17 cellular contexts compared by ENCODE assay signal in the genomic region with DNA sequence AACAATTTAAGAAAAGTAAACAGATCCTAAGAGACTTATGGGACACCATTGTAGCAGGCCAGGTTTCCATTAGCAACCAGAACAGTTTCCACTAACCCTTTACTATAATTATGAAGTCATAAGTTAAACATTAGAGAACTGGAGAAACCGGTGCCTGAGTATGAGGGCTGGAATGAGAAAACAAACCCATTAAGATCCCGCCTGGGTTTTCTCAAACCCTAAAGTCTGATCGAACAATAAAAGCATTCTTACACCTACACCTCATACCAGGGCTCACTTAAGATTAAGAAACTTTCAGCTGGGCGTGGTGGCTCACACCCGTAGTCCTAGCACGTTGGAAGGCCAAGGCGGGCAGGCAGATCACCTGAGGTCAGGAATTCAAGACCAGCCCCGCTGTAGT. TPM values are rescaled to one million over a fixed set of nuclear protein-coding genes. Genes with fewer than 3 reads are reported as not detected.
A peak's percentile ranks its signal among the peaks of the same experiment; 100 is the strongest.
DNase-seq lines count a peak whose midpoint lies in the region; ATAC-seq and TF ChIP-seq lines count a peak whose summit lies in the region.
"Had no signal": no experiment of that assay in that cellular context is flagged by ENCODE, and none has a peak within 500 bp of the region (broad histone marks: within the 10 kb centered on the region; RNA-seq: fewer than 3 reads in every experiment).

No MANE protein-coding gene starts in this region.

- H3K27ac Mint-ChIP-seq in progenitor cell of endocrine pancreas: peak overlapping the region; percentile 98
- no peak overlapping the region for H3K27ac Mint-ChIP-seq in activated naive CD4-positive, alpha-beta T cell treated with anti-CD3 and anti-CD28 coated beads, Interleukin-2, amount 50 U/mL, for 72 hours
- H3K27ac Mint-ChIP-seq: activated naive CD4-positive, alpha-beta T cell treated with anti-CD3 and anti-CD28 coated beads, Interleukin-2, amount 10 ng/mL, durations not matched to agents 7 days and 5 days had no signal

- TF ChIP-seq CTCF in VCaP (conservative IDR thresholded peaks at IDR 0.05) (no peak), progenitor cell of endocrine pancreas (IDR thresholded peaks at IDR 0.05; ENCODE audit: unreplicated experiment) (no peak), GM13977 (IDR thresholded peaks at IDR 0.05; ENCODE audit: extremely low read depth, insufficient read depth, missing control alignments) (no peak)

- ATAC-seq in activated naive CD4-positive, alpha-beta T cell treated with anti-CD3 and anti-CD28 coated beads, Interleukin-2, amount 50 U/mL, for 72 hours: no peak

- DNase-seq in EH (ENCODE audit: low read depth) (peak; percentile 16), islet precursor cell (peak; percentile 84), progenitor cell of endocrine pancreas (ENCODE audit: low spot score, unreplicated experiment) (no peak), GM13977 (ENCODE audit: low spot score) (no peak), NOMO-1 treated with DMSO at 0.1 percent for 48 hours (lab: John Stamatoyannopoulos, UW; ENCODE audit: unreplicated experiment) (no peak)
- DNase-seq in activated effector memory CD4-positive, alpha-beta T cell treated with anti-CD3 and anti-CD28 coated beads, Interleukin-2, amount 50 U/mL, for 16 hours: no peak
- DNase-seq in activated naive CD4-positive, alpha-beta T cell treated with anti-CD3 and anti-CD28 coated beads, Interleukin-2, amount 50 U/mL, for 72 hours (ENCODE audit: low spot score in 2 of 2): no peak
- DNase-seq: activated naive CD4-positive, alpha-beta T cell treated with anti-CD3 and anti-CD28 coated beads, Interleukin-2, amount 10 ng/mL, durations not matched to agents 7 days and 5 days; caudate nucleus; hypothalamus; NCI-H1694; NCI-H82; stimulated activated CD4-positive, alpha-beta T cell treated with anti-CD3 and anti-CD28 coated beads, Interleukin-15, amount 100 ng/mL, for 24 hours had no signal

- H3K4me1 Mint-ChIP-seq in progenitor cell of endocrine pancreas (ENCODE audit: low read depth): peaks cover 42% of the 10 kb centered on the region
- H3K4me1 Mint-ChIP-seq: activated naive CD4-positive, alpha-beta T cell treated with anti-CD3 and anti-CD28 coated beads, Interleukin-2, amount 10 ng/mL, durations not matched to agents 7 days and 5 days had no signal

- H3K27ac ChIP-seq in VCaP: peak overlapping the region; percentile 7; the same call in 1 of the 2 replicates
- H3K27ac ChIP-seq: parathyroid adenoma, SK-N-MC, tibial nerve had no signal

- H3K27me3 Mint-ChIP-seq in progenitor cell of endocrine pancreas: no peaks in the 10 kb centered on the region

- H3K9me3 Mint-ChIP-seq in progenitor cell of endocrine pancreas (ENCODE audit: low read depth): peaks cover 10% of the 10 kb centered on the region
- no peaks in the 10 kb centered on the region for H3K9me3 Mint-ChIP-seq in activated naive CD4-positive, alpha-beta T cell treated with anti-CD3 and anti-CD28 coated beads, Interleukin-2, amount 50 U/mL, for 72 hours
- H3K9me3 Mint-ChIP-seq: activated naive CD4-positive, alpha-beta T cell treated with anti-CD3 and anti-CD28 coated beads, Interleukin-2, amount 10 ng/mL, durations not matched to agents 7 days and 5 days had no signal

- no peak overlapping the region for H3K4me3 Mint-ChIP-seq in progenitor cell of endocrine pancreas (ENCODE audit: low read depth)
- H3K4me3 Mint-ChIP-seq: activated naive CD4-positive, alpha-beta T cell treated with anti-CD3 and anti-CD28 coated beads, Interleukin-2, amount 10 ng/mL, durations not matched to agents 7 days and 5 days had no signal

- H3K36me3 Mint-ChIP-seq in progenitor cell of endocrine pancreas (ENCODE audit: insufficient read depth): peaks cover 9% of the 10 kb centered on the region
- H3K36me3 Mint-ChIP-seq in activated naive CD4-positive, alpha-beta T cell treated with anti-CD3 and anti-CD28 coated beads, Interleukin-2, amount 50 U/mL, for 72 hours: no peaks in the 10 kb centered on the region
- H3K36me3 Mint-ChIP-seq: activated naive CD4-positive, alpha-beta T cell treated with anti-CD3 and anti-CD28 coated beads, Interleukin-2, amount 10 ng/mL, durations not matched to agents 7 days and 5 days had no signal

- in situ Hi-C loops in GM13977 (cut with MboI; ENCODE audit: low pct_unique_long_range_greater_than_20kb, low sequenced_read_pairs, unreplicated experiment): no loop called here

RNA-seq across cellular contexts. Expression of gene DHX15, which starts 13.7 kb away (rescaled TPM):
- 206 and 220 TPM in 2 replicates for total RNA-seq in progenitor cell of endocrine pancreas
- 100 to 1,000 TPM; 204 to 221 TPM for total RNA-seq in activated naive CD4-positive, alpha-beta T cell treated with anti-CD3 and anti-CD28 coated beads, Interleukin-2, amount 50 U/mL, for 72 hours

Comparison
In these comparisons a context has a peak if more than half of its experiments do, and no peak if none do; other contexts are left out.
1. DNase-seq: peak in EH (single experiment) and islet precursor cell (single experiment); none in progenitor cell of endocrine pancreas (single experiment), GM13977 (single experiment), NOMO-1 treated with DMSO at 0.1 percent for 48 hours (single experiment), activated effector memory CD4-positive, alpha-beta T cell treated with anti-CD3 and anti-CD28 coated beads, Interleukin-2, amount 50 U/mL, for 16 hours (single experiment) and activated naive CD4-positive, alpha-beta T cell treated with anti-CD3 and anti-CD28 coated beads, Interleukin-2, amount 50 U/mL, for 72 hours (0 of 2).